13 cellular contexts compared by ENCODE assay signal in the genomic region with DNA sequence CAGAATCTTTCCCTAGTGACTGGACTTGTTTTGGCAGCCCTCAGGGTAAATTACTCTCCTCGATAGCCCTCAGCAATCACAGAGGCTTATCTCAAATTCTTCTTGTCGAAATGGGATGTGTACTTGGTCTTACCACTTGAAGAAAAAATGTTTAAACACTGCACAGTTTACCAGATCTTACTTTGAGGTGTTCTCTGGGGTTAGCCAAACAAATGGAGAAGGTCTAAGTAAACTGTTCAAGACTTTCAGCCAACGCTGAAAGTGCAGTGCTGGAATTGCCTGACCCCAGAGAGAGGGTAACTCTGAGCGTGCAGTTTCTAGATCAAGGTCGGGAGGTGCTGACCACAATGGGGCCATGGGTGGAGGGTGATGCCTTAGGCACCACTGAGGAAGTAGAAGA. TPM values are rescaled to one million over a fixed set of nuclear protein-coding genes. Genes with fewer than 3 reads are reported as not detected.
DNase-seq lines count a peak whose midpoint lies in the region; ATAC-seq and TF ChIP-seq lines count a peak whose summit lies in the region.
"Had no signal": no experiment of that assay in that cellular context is flagged by ENCODE, and none has a peak within 500 bp of the region (broad histone marks: within the 10 kb centered on the region; RNA-seq: fewer than 3 reads in every experiment).

No MANE protein-coding gene starts in this region.

- no peaks in the 10 kb centered on the region for H3K9me3 Mint-ChIP-seq in activated naive CD8-positive, alpha-beta T cell treated with anti-CD3 and anti-CD28 coated beads, Interleukin-2, amount 50 U/mL, for 24 hours
- no peaks in the 10 kb centered on the region for H3K9me3 Mint-ChIP-seq in neural progenitor cell
- H3K9me3 Mint-ChIP-seq: activated T-helper 1 cell treated with anti-CD3 and anti-CD28 coated beads, Interleukin-12 subunit alpha, Interleukin-12 subunit beta, Interleukin-2, Interleukin-4 antibody, amounts not matched to agents 30 ng/mL and 10 ng/mL and 1 ng/mL, durations not matched to agents 14 hours and 24 hours and 36 hours; endodermal cell had no signal

- peak overlapping the region; percentile 12 for H3K27ac Mint-ChIP-seq in activated naive CD8-positive, alpha-beta T cell treated with anti-CD3 and anti-CD28 coated beads, Interleukin-2, amount 50 U/mL, for 24 hours
- peak overlapping the region; percentile 19 for H3K27ac Mint-ChIP-seq in neural progenitor cell
- H3K27ac Mint-ChIP-seq: activated T-helper 1 cell treated with anti-CD3 and anti-CD28 coated beads, Interleukin-12 subunit alpha, Interleukin-12 subunit beta, Interleukin-2, Interleukin-4 antibody, amounts not matched to agents 30 ng/mL and 10 ng/mL and 1 ng/mL, durations not matched to agents 14 hours and 24 hours and 36 hours; endodermal cell had no signal

- H3K79me2 ChIP-seq in neural progenitor cell (ENCODE audit: low read depth) (no peaks in the 10 kb centered on the region), SK-N-SH (ENCODE audit: insufficient read depth) (no peaks in the 10 kb centered on the region)

- H3K4me1 Mint-ChIP-seq in activated naive CD8-positive, alpha-beta T cell treated with anti-CD3 and anti-CD28 coated beads, Interleukin-2, amount 50 U/mL, for 24 hours: peaks cover 37% of the 10 kb centered on the region
- H3K4me1 Mint-ChIP-seq in neural progenitor cell: peaks cover 21% of the 10 kb centered on the region

- no peak overlapping the region for H3K4me2 ChIP-seq in neural progenitor cell
- H3K4me2 ChIP-seq in SK-N-SH: no peak overlapping the region

- peaks cover 1% of the 10 kb centered on the region for H3K27me3 Mint-ChIP-seq in activated naive CD8-positive, alpha-beta T cell treated with anti-CD3 and anti-CD28 coated beads, Interleukin-2, amount 50 U/mL, for 24 hours
- no peaks in the 10 kb centered on the region for H3K27me3 Mint-ChIP-seq in neural progenitor cell (ENCODE audit: insufficient read depth, low read depth)

- H4K20me1 ChIP-seq in neural progenitor cell (ENCODE audit: low read depth) (no peaks in the 10 kb centered on the region), SK-N-SH (ENCODE audit: insufficient read depth) (no peaks in the 10 kb centered on the region)

- no peak overlapping the region for H3K27ac ChIP-seq in neural progenitor cell
- H3K27ac ChIP-seq in SK-N-SH (ENCODE audit: low read depth in 2 of 2, low read length in 1 of 2): no peak overlapping the region
- H3K27ac ChIP-seq in psoas muscle: no peak overlapping the region
- H3K27ac ChIP-seq: body of pancreas, gastrocnemius medialis had no signal

- TF ChIP-seq RAD21 in SK-N-SH (IDR thresholded peaks at IDR 0.05; ENCODE audit: low read length): no peak

- H3K4me3 ChIP-seq in GM12865 (ENCODE audit: low read depth, low read length): no peak overlapping the region
- H3K4me3 ChIP-seq in neural progenitor cell: no peak overlapping the region
- H3K4me3 ChIP-seq in SK-N-SH (ENCODE audit: low read depth in 2 of 2, low read length in 1 of 2): no peak overlapping the region
- no peak overlapping the region for H3K4me3 ChIP-seq in psoas muscle
- H3K4me3 ChIP-seq: body of pancreas, gastrocnemius medialis had no signal

- H3K4me3 Mint-ChIP-seq in activated naive CD8-positive, alpha-beta T cell treated with anti-CD3 and anti-CD28 coated beads, Interleukin-2, amount 50 U/mL, for 24 hours: no peak overlapping the region
- no peak overlapping the region for H3K4me3 Mint-ChIP-seq in neural progenitor cell
- H3K4me3 Mint-ChIP-seq: activated T-helper 1 cell treated with anti-CD3 and anti-CD28 coated beads, Interleukin-12 subunit alpha, Interleukin-12 subunit beta, Interleukin-2, Interleukin-4 antibody, amounts not matched to agents 30 ng/mL and 10 ng/mL and 1 ng/mL, durations not matched to agents 14 hours and 24 hours and 36 hours; endodermal cell had no signal

- no peak for TF ChIP-seq CTCF in GM12865 (IDR thresholded peaks at IDR 0.05; ENCODE audit: insufficient read depth, low read depth, low read length, missing control alignments)
- no peak for TF ChIP-seq CTCF in neural progenitor cell (IDR thresholded peaks at IDR 0.05)
- TF ChIP-seq CTCF in GM10266 (IDR thresholded peaks at IDR 0.05; ENCODE audit: control insufficient read depth, insufficient read depth, low read depth, missing control alignments): no peak
- no peak for TF ChIP-seq CTCF in SK-N-SH (IDR thresholded peaks at IDR 0.05)
- no peak for TF ChIP-seq CTCF in psoas muscle (IDR thresholded peaks at IDR 0.05)

- H3F3A ChIP-seq in neural progenitor cell (ENCODE audit: low read depth): peaks cover 3% of the 10 kb centered on the region
- no peaks in the 10 kb centered on the region for H3F3A ChIP-seq in SK-N-SH (replicated peaks; ENCODE audit: insufficient read depth)

- H2AFZ ChIP-seq in neural progenitor cell (replicated peaks): no peak overlapping the region
- H2AFZ ChIP-seq in SK-N-SH (ENCODE audit: low read depth): no peak overlapping the region

- intact Hi-C loops in psoas muscle (cut with DNase I): no loop called here

- no peaks in the 10 kb centered on the region for H3K36me3 ChIP-seq in neural progenitor cell
- H3K36me3 ChIP-seq in SK-N-SH (replicated peaks in 1 of 2; ENCODE audit: control insufficient read depth in 1 of 2, insufficient read depth in 2 of 2, low read length in 1 of 2): no peaks in the 10 kb centered on the region
- H3K36me3 ChIP-seq in psoas muscle (ENCODE audit: insufficient read depth in 1 of 2, low read depth in 1 of 2): no peaks in the 10 kb centered on the region
- H3K36me3 ChIP-seq: gastrocnemius medialis had no signal

- no peaks in the 10 kb centered on the region for H3K9me3 ChIP-seq in neural progenitor cell (ENCODE audit: low read depth)
- no peaks in the 10 kb centered on the region for H3K9me3 ChIP-seq in SK-N-SH
- H3K9me3 ChIP-seq in psoas muscle: no peaks in the 10 kb centered on the region
- H3K9me3 ChIP-seq: body of pancreas, gastrocnemius medialis had no signal

- H3K9ac ChIP-seq in neural progenitor cell (no peak overlapping the region), SK-N-SH (no peak overlapping the region)

- DNase-seq in GM12865 (ENCODE audit: low read depth) (peak; percentile 38), M059J (ENCODE audit: low read depth) (peak; percentile 20), neural progenitor cell (ENCODE audit: low spot score) (no peak), GM10266 (ENCODE audit: extremely low spot score) (no peak), SK-N-SH (no peak), psoas muscle (no peak)
- peak; percentile 16 for DNase-seq in activated naive CD8-positive, alpha-beta T cell treated with anti-CD3 and anti-CD28 coated beads, Interleukin-2, amount 50 U/mL, for 24 hours
- DNase-seq: body of pancreas; gastrocnemius medialis; stimulated activated CD4-positive, alpha-beta T cell treated with anti-CD3 and anti-CD28 coated beads, Interleukin-2, amount 100 ng/mL, for 24 hours had no signal

- POLR2A ChIA-PET in SK-N-SH (lab: Yijun Ruan, JAX): no interaction called here

- no peaks in the 10 kb centered on the region for H3K36me3 Mint-ChIP-seq in activated naive CD8-positive, alpha-beta T cell treated with anti-CD3 and anti-CD28 coated beads, Interleukin-2, amount 50 U/mL, for 24 hours (ENCODE audit: low read depth)
- H3K36me3 Mint-ChIP-seq in neural progenitor cell: no peaks in the 10 kb centered on the region

- H3K27me3 ChIP-seq in neural progenitor cell (no peaks in the 10 kb centered on the region), SK-N-SH (ENCODE audit: insufficient read depth) (no peaks in the 10 kb centered on the region), psoas muscle (ENCODE audit: insufficient read depth in 3 of 3, low read length in 2 of 3) (no peaks in the 10 kb centered on the region)
- H3K27me3 ChIP-seq: body of pancreas, gastrocnemius medialis had no signal

- peak; percentile 80 for ATAC-seq in activated naive CD8-positive, alpha-beta T cell treated with anti-CD3 and anti-CD28 coated beads, Interleukin-2, amount 50 U/mL, for 24 hours
- ATAC-seq in psoas muscle: no peak
- ATAC-seq: activated CD4-positive, CD25-positive, alpha-beta regulatory T cell treated with anti-CD3 and anti-CD28 coated beads, Interleukin-2, amount 50 U/mL, for 24 hours; body of pancreas; gastrocnemius medialis had no signal

- no peak for TF ChIP-seq EP300 in SK-N-SH (IDR thresholded peaks at IDR 0.05; ENCODE audit: borderline replicate concordance in 1 of 2, low read depth in 1 of 2, low read length in 1 of 2)

- peaks cover 6% of the 10 kb centered on the region for H3K4me1 ChIP-seq in neural progenitor cell
- no peaks in the 10 kb centered on the region; a peak in 1 of 4 replicates for H3K4me1 ChIP-seq in SK-N-SH (ENCODE audit: control insufficient read depth in 1 of 2, insufficient read depth in 2 of 2, low read depth in 1 of 2, low read length in 1 of 2)
- H3K4me1 ChIP-seq in psoas muscle: peaks cover 3% of the 10 kb centered on the region
- H3K4me1 ChIP-seq: body of pancreas, gastrocnemius medialis had no signal

- WGBS in SK-N-SH (ENCODE audit: low lambda C conversion rate): 48% methylated on average over 5 of the region's 5 CpGs
- 67 to 78% (median 71%) methylated on average over 5 of the region's 5 CpGs for WGBS in psoas muscle, 3 donors

- H3K9me2 ChIP-seq in SK-N-SH: no peaks in the 10 kb centered on the region

- CTCF ChIA-PET in SK-N-SH (lab: Yijun Ruan, JAX): interaction anchor here (1.3 to 2.7 kb wide), 4 partner anchors 10 to 15 kb away, joined by 3 to 18 read pairs (median 14); no protein-coding TSS in a partner anchor

TF ChIP-seq in SK-N-SH, 30 proteins besides CTCF, POLR2A, EP300 and RAD21 (continues in another document):
- TF ChIP-seq MEF2A (IDR thresholded peaks at IDR 0.05; ENCODE audit: borderline replicate concordance, low read depth): no peak
- TF ChIP-seq NFIC (IDR thresholded peaks at IDR 0.05; ENCODE audit: borderline replicate concordance): no peak
- no peak for TF ChIP-seq GABPA (IDR thresholded peaks at IDR 0.05; ENCODE audit: low read depth)
- TF ChIP-seq YY1 (IDR thresholded peaks at IDR 0.05; ENCODE audit: low read depth): no peak

RNA-seq across cellular contexts. Expression of a gene that starts 39.2 kb away (rescaled TPM):
- total RNA-seq in M059J (2014; rRNA removed; shearing (Covaris generic)): 11.8 and 16.3 TPM in 2 replicates
- total RNA-seq in neural progenitor cell (ENCODE audit: low replicate concordance) (8.0 and 8.2 TPM in 2 replicates), psoas muscle (10 to 100 TPM in 3 of 4 donors, 1 to 10 TPM in 1; 7.9 to 23.4 (median 14.7) TPM)
- polyA plus RNA-seq in SK-N-SH (2012; rRNA removed) (3.1 and 3.8 TPM in 2 replicates), psoas muscle (10 to 100 TPM in 2 of 3 donors, 1 to 10 TPM in 1; 3.9 to 21.1 (median 15.4) TPM)
- 3.4 TPM in 2 replicates for polyA plus RNA-seq in SK-N-SH (2012; cell fraction: cytosol; rRNA removed)
- 6.3 and 7.0 TPM in 2 replicates for polyA plus RNA-seq in SK-N-SH (2012; cell fraction: nucleus; rRNA removed)

Comparison
In these comparisons a context has a peak if more than half of its experiments do, and no peak if none do; other contexts are left out.
1. DNase-seq: peak in GM12865 (single experiment), M059J (single experiment) and activated naive CD8-positive, alpha-beta T cell treated with anti-CD3 and anti-CD28 coated beads, Interleukin-2, amount 50 U/mL, for 24 hours (single experiment); none in neural progenitor cell (single experiment), GM10266 (single experiment), SK-N-SH (single experiment) and psoas muscle (0 of 2).